12 cellular contexts compared by ENCODE assay signal in the genomic region with DNA sequence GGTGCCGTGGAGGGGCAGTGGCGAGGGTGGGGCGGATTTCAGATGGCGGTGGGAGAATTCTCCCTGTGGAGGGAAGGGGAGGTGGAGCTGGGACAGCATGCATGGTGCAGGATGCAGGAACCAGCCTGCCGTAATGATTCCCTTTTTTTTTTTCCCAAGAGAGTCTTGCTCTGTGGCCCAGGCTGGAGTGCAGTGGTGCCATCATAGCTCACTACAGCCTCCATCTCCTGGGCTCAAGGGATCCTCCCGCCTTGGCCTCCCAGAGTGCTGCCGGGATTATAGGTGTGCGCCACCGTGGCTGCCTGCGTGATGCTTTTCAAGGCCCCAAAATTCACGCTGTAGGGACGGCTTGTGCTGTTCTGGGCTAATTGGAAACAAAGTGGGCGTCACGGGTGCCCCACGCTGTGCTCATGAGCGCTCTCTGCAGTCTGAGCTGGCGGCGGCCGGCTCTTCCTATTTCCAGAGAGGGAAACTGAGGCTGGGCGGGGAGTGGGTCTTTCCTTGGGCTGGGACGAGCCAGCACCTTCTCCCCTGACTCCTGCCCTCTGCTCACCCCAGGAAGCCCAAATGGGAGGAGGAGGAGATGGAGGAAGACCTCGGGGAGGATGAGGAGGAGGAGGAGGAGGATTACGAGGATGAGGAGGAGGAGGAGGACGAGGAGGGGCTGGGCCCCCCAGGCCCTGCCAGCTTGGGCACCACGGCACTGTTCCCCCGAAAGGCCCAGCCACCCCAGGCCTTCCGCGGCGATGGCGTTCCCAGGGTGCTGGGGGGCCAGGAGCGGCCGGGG. TPM values are rescaled to one million over a fixed set of nuclear protein-coding genes. Genes with fewer than 3 reads are reported as not detected.
A peak's percentile ranks its signal among the peaks of the same experiment; 100 is the strongest.
DNase-seq lines count a peak whose midpoint lies in the region; ATAC-seq and TF ChIP-seq lines count a peak whose summit lies in the region.
"Had no signal": no experiment of that assay in that cellular context is flagged by ENCODE, and none has a peak within 500 bp of the region (broad histone marks: within the 10 kb centered on the region; RNA-seq: fewer than 3 reads in every experiment).

No MANE protein-coding gene starts in this region.

- 87 to 92% methylated on average over 24 to 30 of the region's 32 CpGs for WGBS in mesodermal cell (ENCODE audit: insufficient coverage in 2 of 2), 2 experiments
- 83 to 100% methylated on average over 4 to 32 of the region's 32 CpGs for WGBS in transverse colon (ENCODE audit: low coverage in 1 of 2), 2 donors

- intact Hi-C loops in left ventricle myocardium superior (cut with micrococcal nuclease): no loop called here
- intact Hi-C loops in transverse colon (cut with DNase I; ENCODE audit: low total_unique reads): no loop called here
- intact Hi-C loops in posterior cingulate gyrus (cut with DNase I): no loop called here

- H3K36me3 ChIP-seq in cardiac muscle cell (peaks cover 20% of the 10 kb centered on the region), mesodermal cell (ENCODE audit: control insufficient read depth, insufficient read depth, low read length) (peaks cover 81% of the 10 kb centered on the region), transverse colon (no peaks in the 10 kb centered on the region)

- DNase-seq in cardiac muscle cell (ENCODE audit: low read depth in 1 of 2, low spot score in 1 of 2) (no peak), left ventricle myocardium superior (no peak), transverse colon (no peak), posterior cingulate gyrus (no peak), islet precursor cell (no peak)
- DNase-seq in activated T-cell treated with anti-CD3 and anti-CD28 coated beads, Interleukin-2, amount 50 U/mL, for 1 hour: no peak
- DNase-seq: NCI-H1417 treated with DMSO at 0.1 percent for 48 hours had no signal

- H3K27me3 ChIP-seq in cardiac muscle cell: no peaks in the 10 kb centered on the region
- H3K27me3 ChIP-seq in transverse colon: no peaks in the 10 kb centered on the region

- no peak for TF ChIP-seq POLR2A in transverse colon (IDR thresholded peaks at IDR 0.05)

- H3K4me3 ChIP-seq in cardiac muscle cell (no peak overlapping the region), mesodermal cell (ENCODE audit: extremely low read depth, insufficient read depth, low read length, poor library complexity, severe bottlenecking) (no peak overlapping the region), transverse colon (no peak overlapping the region)

- no peak for TF ChIP-seq EP300 in transverse colon (IDR thresholded peaks at IDR 0.05; ENCODE audit: low read depth)

- H3K9me3 ChIP-seq in cardiac muscle cell (ENCODE audit: low read depth) (no peaks in the 10 kb centered on the region), mesodermal cell (ENCODE audit: control insufficient read depth, low read length) (no peaks in the 10 kb centered on the region), transverse colon (no peaks in the 10 kb centered on the region)

- no peak for TF ChIP-seq CTCF in cardiac muscle cell (IDR thresholded peaks at IDR 0.05; ENCODE audit: low read depth, low read length)
- TF ChIP-seq CTCF in transverse colon (IDR thresholded peaks at IDR 0.05): no peak

- peak overlapping the region; percentile 84 for H3K27ac ChIP-seq in cardiac muscle cell
- peak overlapping the region; percentile 70 for H3K27ac ChIP-seq in angular gyrus (ENCODE audit: low read depth, low read length)
- peak overlapping the region; percentile 90 for H3K27ac ChIP-seq in mesodermal cell (ENCODE audit: low read depth, low read length, severe bottlenecking)
- H3K27ac ChIP-seq in transverse colon: peak overlapping the region; percentile 68 to 88 (median 79)

- H3K4me1 ChIP-seq in cardiac muscle cell (ENCODE audit: low read depth) (peaks cover 11% of the 10 kb centered on the region), mesodermal cell (ENCODE audit: control insufficient read depth, insufficient read depth, low read length, poor library complexity, severe bottlenecking) (peaks cover 22% of the 10 kb centered on the region), transverse colon (peaks cover 31 to 49% (median 37%) of the 10 kb centered on the region in 4 donors)

- in situ Hi-C loops in transverse colon (cut with MboI; ENCODE audit: low pct_ligation_motif_present in 1 of 4, low pct_unique_long_range_greater_than_20kb in 1 of 4, low sequenced_read_pairs in 3 of 4): no loop called here

- no peak for ATAC-seq in left ventricle myocardium superior

RNA-seq across cellular contexts. Expression of a gene that starts 6.2 kb away (rescaled TPM):
- total RNA-seq in cardiac muscle cell (59.7 and 62.3 TPM in 2 replicates), left ventricle myocardium superior (5.7 TPM), transverse colon (1 to 10 TPM; 2.2 to 8.7 (median 4.3) TPM)
- 39.1 and 48.7 TPM in 2 replicates for polyA plus RNA-seq in cardiac muscle cell
- polyA plus RNA-seq in mesodermal cell (2013, experiment 1 of 2): 119 TPM
- polyA plus RNA-seq in mesodermal cell (2013, experiment 2 of 2): 101 TPM

RNA-seq across cellular contexts. Expression of a gene that starts 14.9 kb away (rescaled TPM):
- total RNA-seq in cardiac muscle cell: 0.46 and 1.2 TPM in 2 replicates
- polyA plus RNA-seq in cardiac muscle cell: 1.9 and 3.2 TPM in 2 replicates
- total RNA-seq in left ventricle myocardium superior: not detected
- polyA plus RNA-seq in mesodermal cell (2013, experiment 1 of 2): not detected
- not detected for polyA plus RNA-seq in mesodermal cell (2013, experiment 2 of 2)
- total RNA-seq in transverse colon: not detected
- total RNA-seq: ureter had no signal

RNA-seq across cellular contexts. Expression of a gene that starts 19.0 kb away (rescaled TPM):
- total RNA-seq in cardiac muscle cell (60.3 and 66.2 TPM in 2 replicates), left ventricle myocardium superior (20.0 TPM), transverse colon (10 to 100 TPM; 43.8 to 49.4 (median 46.7) TPM)
- polyA plus RNA-seq in cardiac muscle cell: 82.1 and 86.7 TPM in 2 replicates
- polyA plus RNA-seq in mesodermal cell (2013, experiment 1 of 2): 62.6 TPM
- polyA plus RNA-seq in mesodermal cell (2013, experiment 2 of 2): 47.1 TPM

RNA-seq across cellular contexts. Expression of a gene that starts 38.8 kb away (rescaled TPM):
- not detected in 2 replicates for total RNA-seq in cardiac muscle cell
- polyA plus RNA-seq in cardiac muscle cell: not detected in 2 replicates
- total RNA-seq in left ventricle myocardium superior: not detected
- under 0.01 TPM for polyA plus RNA-seq in mesodermal cell (2013, experiment 1 of 2)
- polyA plus RNA-seq in mesodermal cell (2013, experiment 2 of 2): under 0.01 TPM
- total RNA-seq in transverse colon: not detected
- total RNA-seq: activated CD8-positive, alpha-beta T cell treated with anti-CD3 and anti-CD28 coated beads, Interleukin-2, amount 10 ng/mL, durations not matched to agents 7 days and 5 days; lower leg skin; ureter had no signal

RNA-seq across cellular contexts. Expression of a gene that starts 39.1 kb away (rescaled TPM):
- total RNA-seq in cardiac muscle cell (61.9 and 67.2 TPM in 2 replicates), left ventricle myocardium superior (23.7 TPM), transverse colon (100 to 1,000 TPM in 1 of 4 donors, 10 to 100 TPM in 3; 58.1 to 158 (median 78.4) TPM)
- 104 and 145 TPM in 2 replicates for polyA plus RNA-seq in cardiac muscle cell
- polyA plus RNA-seq in mesodermal cell (2013, experiment 1 of 2): 69.1 TPM
- 50.7 TPM for polyA plus RNA-seq in mesodermal cell (2013, experiment 2 of 2)
